15 cellular contexts compared by ENCODE assay signal in the genomic region with DNA sequence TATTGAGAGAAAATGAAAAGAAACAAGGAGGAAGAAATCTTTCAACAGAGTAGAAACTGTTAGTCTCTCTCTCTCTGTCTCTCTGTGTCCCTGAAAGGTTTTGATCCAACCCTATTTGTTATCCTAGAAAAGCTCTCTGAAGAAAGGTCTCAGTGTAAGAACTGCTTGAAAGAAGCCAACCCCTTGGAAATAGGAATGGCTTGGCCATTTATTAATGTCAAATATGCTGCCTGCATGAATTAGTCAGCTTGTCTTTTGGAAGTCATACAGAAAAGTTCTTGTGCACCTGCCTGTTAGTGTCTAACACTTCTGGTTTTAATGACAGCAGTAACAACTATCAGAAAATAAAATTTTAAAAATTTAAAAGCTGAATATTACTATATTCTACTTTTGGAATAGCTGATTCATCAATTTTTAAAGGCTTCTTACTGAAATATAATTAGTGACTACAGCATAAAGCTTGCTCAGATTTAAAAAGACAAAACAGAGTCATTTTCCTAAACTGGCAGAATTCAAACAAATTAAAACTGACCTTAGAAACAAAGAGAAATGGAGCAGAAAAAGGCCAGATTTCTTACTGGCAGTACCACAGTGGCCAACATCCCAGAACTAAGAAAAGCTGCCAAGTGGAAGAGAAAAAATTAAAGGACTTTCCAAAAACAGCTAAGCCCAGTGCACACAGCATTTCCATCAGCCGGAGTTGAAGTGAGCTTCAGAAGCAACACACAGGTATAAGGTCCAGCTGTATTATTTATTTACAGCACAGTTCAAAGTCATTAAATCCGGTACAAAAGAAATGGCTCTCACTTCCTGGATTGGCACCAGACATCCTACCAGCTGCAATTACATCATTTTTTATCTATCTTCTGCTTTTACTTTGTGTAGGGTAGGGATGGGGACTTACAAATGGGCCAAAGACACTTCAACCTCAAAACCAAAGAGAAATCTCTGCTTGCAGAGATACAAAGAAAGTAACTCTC.
DNase-seq lines count a peak whose midpoint lies in the region; FAIRE-seq and TF ChIP-seq lines count a peak whose summit lies in the region.
"Had no signal": no experiment of that assay in that cellular context is flagged by ENCODE, and none has a peak within 500 bp of the region (broad histone marks: within the 10 kb centered on the region; RNA-seq: fewer than 3 reads in every experiment).

No MANE protein-coding gene starts in this region.

- no peaks in the 10 kb centered on the region for H3K27me3 ChIP-seq in endothelial cell of umbilical vein (ENCODE audit: control insufficient read depth in 2 of 2, insufficient read depth in 2 of 2, low read length in 2 of 2)
- H3K27me3 ChIP-seq in spleen (replicated peaks in 1 of 7), result no peaks in the 10 kb centered on the region
- H3K27me3 ChIP-seq in SJCRH30, result no peaks in the 10 kb centered on the region
- H3K27me3 ChIP-seq in adrenal gland, result no peaks in the 10 kb centered on the region
- H3K27me3 ChIP-seq: testis had no signal

- H3K4me3 ChIP-seq in endothelial cell of umbilical vein (replicated peaks in 1 of 3; ENCODE audit: insufficient read depth in 1 of 3, low read depth in 1 of 3, low read length in 3 of 3) (no peak overlapping the region), spleen (no peak overlapping the region), SJCRH30 (no peak overlapping the region), adrenal gland (no peak overlapping the region)
- H3K4me3 ChIP-seq: SK-N-MC, testis had no signal

- no peaks in the 10 kb centered on the region for H4K20me1 ChIP-seq in endothelial cell of umbilical vein (replicated peaks; ENCODE audit: control insufficient read depth, extremely low read depth, insufficient read depth, low read length)

- H3K79me2 ChIP-seq in endothelial cell of umbilical vein (ENCODE audit: control insufficient read depth, insufficient read depth, low read length), result no peaks in the 10 kb centered on the region

- peaks cover 0 to 3% of the 10 kb centered on the region in 2 experiments for H3K36me3 ChIP-seq in endothelial cell of umbilical vein (ENCODE audit: control insufficient read depth in 2 of 2, extremely low read depth in 1 of 2, insufficient read depth in 2 of 2, low read length in 2 of 2)
- peaks cover 0 to 48% (median 7%) of the 10 kb centered on the region in 6 donors for H3K36me3 ChIP-seq in spleen
- H3K36me3 ChIP-seq in SJCRH30, result no peaks in the 10 kb centered on the region; the same call in 1 of the 2 replicates
- H3K36me3 ChIP-seq in adrenal gland (replicated peaks in 1 of 2), result peaks cover 0 to 3% of the 10 kb centered on the region in 2 donors

- TF ChIP-seq CTCF in endothelial cell of umbilical vein (IDR thresholded peaks at IDR 0.05; ENCODE audit: extremely low read depth in 1 of 2, insufficient read depth in 1 of 2, low read depth in 1 of 2, low read length in 2 of 2), result no peak
- TF ChIP-seq CTCF in spleen (IDR thresholded peaks at IDR 0.05 in 8 of 11, conservative IDR thresholded peaks at IDR 0.05 in 3 of 11), result no peak
- no peak for TF ChIP-seq CTCF in adrenal gland (IDR thresholded peaks at IDR 0.05)

- no peak overlapping the region for H2AFZ ChIP-seq in endothelial cell of umbilical vein (ENCODE audit: low read depth, low read length)

- dilution Hi-C loops in endothelial cell of umbilical vein (cut with MboI; ENCODE audit: extremely low pct_ligation_motif_present, low sequenced_read_pairs), result no loop called here

- no peak overlapping the region for H3K4me2 ChIP-seq in endothelial cell of umbilical vein (ENCODE audit: insufficient read depth, low read length)

- intact Hi-C loops in endothelial cell of umbilical vein (cut with micrococcal nuclease), result no loop called here
- intact Hi-C loops in spleen (cut with DNase I; ENCODE audit: low total_unique reads), result no loop called here
- intact Hi-C loops in adrenal gland (cut with DNase I), result no loop called here

- no peaks in the 10 kb centered on the region for H3K9me1 ChIP-seq in endothelial cell of umbilical vein (replicated peaks; ENCODE audit: control insufficient read depth, extremely low read depth, insufficient read depth, low read length)

- peak; percentile 3 for DNase-seq in NCI-H1092 treated with DMSO at 0.1 percent for 48 hours (lab: John Stamatoyannopoulos, UW)
- no peak for DNase-seq in NCI-H1092 (lab: John Stamatoyannopoulos, UW)
- peak; percentile 67 for DNase-seq in NCI-H774 (lab: John Stamatoyannopoulos, UW)
- peak; percentile 27 for DNase-seq in endothelial cell of umbilical vein (ENCODE audit: low read depth, low spot score)
- DNase-seq in stromal cell of bone marrow (ENCODE audit: low read depth), result peak; percentile 1
- DNase-seq in spleen, result no peak
- DNase-seq in SJCRH30, result no peak
- no peak for DNase-seq in adrenal gland
- DNase-seq: activated naive CD4-positive, alpha-beta T cell; H9; Kasumi-1; NK-92 treated with Interleukin-12 subunit alpha and Interleukin-12 subunit beta, amount 100 ng/mL, for 24 hours; testis had no signal

- BruUV-seq in endothelial cell of umbilical vein (replicated peaks; lab: Mats Ljungman, UMichigan), result no TSS peak

- H3K27ac ChIP-seq in endothelial cell of umbilical vein (ENCODE audit: insufficient read depth, low read depth, low read length), result peak overlapping the region; percentile 3
- H3K27ac ChIP-seq in spleen, result no peak overlapping the region
- H3K27ac ChIP-seq in SJCRH30, result no peak overlapping the region
- no peak overlapping the region for H3K27ac ChIP-seq in adrenal gland
- H3K27ac ChIP-seq: 22Rv1, SK-N-MC, testis had no signal

- H3K9ac ChIP-seq in endothelial cell of umbilical vein (replicated peaks; ENCODE audit: extremely low read depth, insufficient read depth, low read length), result no peak overlapping the region

- CTCF ChIA-PET in endothelial cell of umbilical vein (lab: Charles Lee), result interaction anchor here (0.5 to 2.0 kb wide), 4 partner anchors 9 to 48 kb away, joined by 3 to 8 read pairs (median 3); no protein-coding TSS in a partner anchor

- WGBS in spleen, 5 donors, result 44 to 76% (median 69%) methylated on average over 2 of the region's 2 CpGs
- WGBS in adrenal gland, 4 donors, result 21 to 30% (median 29%) methylated on average over 2 of the region's 2 CpGs

- POLR2A ChIA-PET in endothelial cell of umbilical vein (lab: Charles Lee), result interaction anchor here (0.5 kb wide), 1 partner anchor 31 kb away, joined by 7 read pairs; no protein-coding TSS in a partner anchor

- H3K4me1 ChIP-seq in endothelial cell of umbilical vein (ENCODE audit: control insufficient read depth, extremely low read depth, insufficient read depth, low read length), result peaks cover 3% of the 10 kb centered on the region
- no peaks in the 10 kb centered on the region for H3K4me1 ChIP-seq in spleen
- H3K4me1 ChIP-seq in SJCRH30, result no peaks in the 10 kb centered on the region
- H3K4me1 ChIP-seq in adrenal gland (replicated peaks in 1 of 2), result peaks cover 4 to 12% of the 10 kb centered on the region in 2 donors
- H3K4me1 ChIP-seq: testis had no signal

- TF ChIP-seq POLR2A in endothelial cell of umbilical vein (IDR thresholded peaks at IDR 0.05; ENCODE audit: low read depth, low read length), result no peak
- TF ChIP-seq POLR2A in spleen (IDR thresholded peaks at IDR 0.05), result no peak
- no peak for TF ChIP-seq POLR2A in adrenal gland (IDR thresholded peaks at IDR 0.05)

- H3K9me3 ChIP-seq in endothelial cell of umbilical vein (replicated peaks; ENCODE audit: control insufficient read depth, insufficient read depth, low read length) (no peaks in the 10 kb centered on the region), spleen (no peaks in the 10 kb centered on the region), SJCRH30 (replicated peaks) (no peaks in the 10 kb centered on the region), adrenal gland (replicated peaks in 1 of 3) (no peaks in the 10 kb centered on the region)
- H3K9me3 ChIP-seq: testis had no signal

- no peak for FAIRE-seq in endothelial cell of umbilical vein (lab: Jason Lieb, UNC)

TF ChIP-seq in endothelial cell of umbilical vein, 7 proteins besides CTCF, POLR2A, EP300 and RAD21:
- TF ChIP-seq MYC (IDR thresholded peaks at IDR 0.05; ENCODE audit: low read depth, low read length) (no peak), POLR2AphosphoS5 (IDR thresholded peaks at IDR 0.05; ENCODE audit: insufficient read depth, low read depth, low read length) (no peak), EZH2 (IDR thresholded peaks at IDR 0.05; ENCODE audit: borderline replicate concordance, low read depth, low read length, severe bottlenecking) (no peak), GATA2 (IDR thresholded peaks at IDR 0.05; ENCODE audit: insufficient read depth, insufficient read length, low read depth, low read length) (no peak), FOS (IDR thresholded peaks at IDR 0.05; ENCODE audit: borderline replicate concordance, insufficient read depth, low read length) (no peak), JUN (IDR thresholded peaks at IDR 0.05; ENCODE audit: borderline replicate concordance, insufficient read depth, insufficient read length, low read depth) (no peak)
- TF ChIP-seq, protein P1, sequence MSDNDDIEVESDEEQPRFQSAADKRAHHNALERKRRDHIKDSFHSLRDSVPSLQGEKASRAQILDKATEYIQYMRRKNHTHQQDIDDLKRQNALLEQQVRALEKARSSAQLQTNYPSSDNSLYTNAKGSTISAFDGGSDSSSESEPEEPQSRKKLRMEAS (IDR thresholded peaks at IDR 0.05; ENCODE audit: insufficient read depth, insufficient read length), result no peak

Comparison
In these comparisons a context has a peak if more than half of its experiments do, and no peak if none do; other contexts are left out.
1. DNase-seq: peak in NCI-H1092 treated with DMSO at 0.1 percent for 48 hours (single experiment), NCI-H774 (single experiment), endothelial cell of umbilical vein (single experiment) and stromal cell of bone marrow (single experiment); none in NCI-H1092 (single experiment), spleen (single experiment), SJCRH30 (0 of 2) and adrenal gland (0 of 7).